In the genomic region with DNA sequence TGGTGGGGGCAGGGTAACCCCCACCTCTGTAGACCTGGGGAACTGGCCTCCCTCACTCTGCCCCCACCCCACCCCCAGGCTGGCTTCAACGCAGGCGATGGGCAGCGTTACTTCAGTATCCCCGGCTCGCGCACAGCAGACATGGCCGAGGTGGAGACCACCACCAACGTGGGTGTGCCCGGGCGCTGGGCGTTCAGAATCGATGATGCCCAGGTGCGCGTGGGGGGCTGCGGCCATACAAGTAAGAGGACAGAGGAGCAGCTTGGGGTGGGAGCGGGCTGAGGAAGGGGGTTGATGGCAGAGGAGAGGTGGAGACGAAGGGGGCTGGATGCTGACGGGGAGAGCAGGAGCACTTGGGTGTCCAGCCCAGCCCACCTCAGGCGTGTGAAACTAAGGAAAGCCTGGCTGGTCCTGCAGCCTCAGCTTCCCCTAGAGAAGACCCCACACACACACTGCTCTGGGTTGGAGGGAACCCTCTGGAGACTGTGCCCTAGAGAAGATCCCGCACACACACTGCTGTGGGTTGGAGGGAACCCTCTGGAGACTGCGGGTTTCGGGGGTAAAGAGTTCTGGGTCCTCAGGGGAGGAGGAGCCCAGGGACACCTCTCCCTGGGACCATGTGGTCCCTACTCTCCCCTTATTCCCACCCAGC, we compare ENCODE assay signal across 21 cellular contexts. TPM values are rescaled to one million over a fixed set of nuclear protein-coding genes. Genes with fewer than 3 reads are reported as not detected.
DNase-seq lines count a peak whose midpoint lies in the region; ATAC-seq and TF ChIP-seq lines count a peak whose summit lies in the region.
"Had no signal": no experiment of that assay in that cellular context is flagged by ENCODE, and none has a peak within 500 bp of the region (broad histone marks: within the 10 kb centered on the region; RNA-seq: fewer than 3 reads in every experiment).

No MANE protein-coding gene starts in this region.

- no peak overlapping the region for H3K4ac ChIP-seq in neuronal stem cell (ENCODE audit: low read length)

- H3K9ac ChIP-seq in neuronal stem cell (ENCODE audit: low read depth, low read length, poor library complexity), result no peak overlapping the region
- H3K9ac ChIP-seq: SK-N-SH had no signal

- H2BK15ac ChIP-seq in neuronal stem cell (ENCODE audit: low read length), result peak overlapping the region; percentile 85

- H2AK5ac ChIP-seq in neuronal stem cell (ENCODE audit: low read depth, low read length), result peak overlapping the region; percentile 75

- no peak overlapping the region for H2BK12ac ChIP-seq in neuronal stem cell (ENCODE audit: low read length)

- peak overlapping the region; percentile 61 for H3K27ac ChIP-seq in CD4-positive, CD25-positive, alpha-beta regulatory T cell (ENCODE audit: insufficient read depth, low read length, poor library complexity, severe bottlenecking)
- H3K27ac ChIP-seq in esophagus muscularis mucosa (replicated peaks in 1 of 4), result no peak overlapping the region
- no peak overlapping the region for H3K27ac ChIP-seq in neuronal stem cell (replicated peaks; ENCODE audit: low read length)
- H3K27ac ChIP-seq: hepatocyte, stomach had no signal

- no peak overlapping the region for H2AFZ ChIP-seq in neuronal stem cell (ENCODE audit: low read length)
- H2AFZ ChIP-seq: hepatocyte had no signal

- no peaks in the 10 kb centered on the region for H3K9me3 ChIP-seq in CD4-positive, CD25-positive, alpha-beta regulatory T cell (ENCODE audit: control insufficient read depth in 2 of 2, low read length in 2 of 2)
- H3K9me3 ChIP-seq in esophagus muscularis mucosa (no peaks in the 10 kb centered on the region), neuronal stem cell (replicated peaks in 1 of 2; ENCODE audit: control insufficient read depth in 2 of 2, insufficient read depth in 1 of 2, low read depth in 1 of 2, low read length in 2 of 2) (no peaks in the 10 kb centered on the region)
- H3K9me3 ChIP-seq: SK-N-SH, stomach had no signal

- H3K14ac ChIP-seq in neuronal stem cell (ENCODE audit: low read length), result no peak overlapping the region

- H2BK5ac ChIP-seq in neuronal stem cell (ENCODE audit: low read length), result no peak overlapping the region

- no peaks in the 10 kb centered on the region for H3K27me3 ChIP-seq in CD4-positive, CD25-positive, alpha-beta regulatory T cell (ENCODE audit: control insufficient read depth, insufficient read depth, low read length)
- H3K27me3 ChIP-seq in H7 (ENCODE audit: control insufficient read depth, insufficient read depth, low read length) (peaks cover 9% of the 10 kb centered on the region), esophagus muscularis mucosa (peaks cover 0 to 32% (median 5%) of the 10 kb centered on the region in 4 donors), neuronal stem cell (ENCODE audit: control insufficient read depth in 3 of 3, insufficient read depth in 3 of 3, low read depth in 1 of 3, low read length in 3 of 3) (peaks cover 0 to 67% (median 24%) of the 10 kb centered on the region in 3 experiments)

- peaks cover 5% of the 10 kb centered on the region for H3K36me3 ChIP-seq in CD4-positive, CD25-positive, alpha-beta regulatory T cell (ENCODE audit: control insufficient read depth, insufficient read depth, low read length)
- no peaks in the 10 kb centered on the region for H3K36me3 ChIP-seq in H7 (replicated peaks; ENCODE audit: control insufficient read depth, insufficient read depth, low read length)
- peaks cover 0 to 44% (median 24%) of the 10 kb centered on the region in 4 donors for H3K36me3 ChIP-seq in esophagus muscularis mucosa
- H3K36me3 ChIP-seq in neuronal stem cell (replicated peaks in 1 of 2; ENCODE audit: control insufficient read depth in 2 of 2, insufficient read depth in 2 of 2, low read length in 2 of 2), result no peaks in the 10 kb centered on the region

- intact Hi-C loops in esophagus muscularis mucosa (cut with DNase I), result no loop called here

- TF ChIP-seq EP300 in esophagus muscularis mucosa (IDR thresholded peaks at IDR 0.05), result no peak

- H3K4me1 Mint-ChIP-seq in CD4-positive, CD25-positive, alpha-beta regulatory T cell, result peaks cover 5 to 28% (median 10%) of the 10 kb centered on the region in 4 donors

- no peak overlapping the region for H4K91ac ChIP-seq in neuronal stem cell (ENCODE audit: low read depth, low read length, poor library complexity)

- no peak overlapping the region for H3K4me2 ChIP-seq in neuronal stem cell (ENCODE audit: insufficient read depth, low read length, poor library complexity, severe bottlenecking)
- H3K4me2 ChIP-seq: hepatocyte, SK-N-SH had no signal

- no peak for TF ChIP-seq CTCF in esophagus muscularis mucosa (IDR thresholded peaks at IDR 0.05)

- peak overlapping the region in 1 of 3 donors; percentile 59 for H3K27ac Mint-ChIP-seq in CD4-positive, CD25-positive, alpha-beta regulatory T cell
- H3K27ac Mint-ChIP-seq: natural killer cell treated with Interleukin-12 subunit alpha and Interleukin-12 subunit beta and Interleukin-15 and Interleukin-18, amount 100 ng/mL, for 72 hours had no signal

- 85% methylated on average over 20 of the region's 22 CpGs for WGBS in esophagus muscularis mucosa
- WGBS in neuronal stem cell (ENCODE audit: extremely low coverage in 2 of 2, insufficient read length in 2 of 2, insufficient replicate concordance in 1 of 2), 2 donors, result no CpG with 5 or more reads among the region's 22 CpGs

- H3K4me3 Mint-ChIP-seq in CD4-positive, CD25-positive, alpha-beta regulatory T cell, result peak overlapping the region; percentile 26 to 93 (median 69)
- H3K4me3 Mint-ChIP-seq: natural killer cell treated with Interleukin-12 subunit alpha and Interleukin-12 subunit beta and Interleukin-15 and Interleukin-18, amount 100 ng/mL, for 72 hours had no signal

- H3K23ac ChIP-seq in neuronal stem cell (ENCODE audit: low read depth, low read length, poor library complexity), result peak overlapping the region; percentile 65

- peak overlapping the region; percentile 17 for H4K8ac ChIP-seq in neuronal stem cell (ENCODE audit: low read depth, low read length)

- peaks cover 14% of the 10 kb centered on the region for H3K27me3 Mint-ChIP-seq in CD4-positive, CD25-positive, alpha-beta regulatory T cell

- no peaks in the 10 kb centered on the region for H3K79me1 ChIP-seq in neuronal stem cell (ENCODE audit: low read depth, low read length)

- no peak for TF ChIP-seq POLR2A in esophagus muscularis mucosa (IDR thresholded peaks at IDR 0.05; ENCODE audit: low read depth)

- no peaks in the 10 kb centered on the region for H3K36me3 Mint-ChIP-seq in CD4-positive, CD25-positive, alpha-beta regulatory T cell
- H3K36me3 Mint-ChIP-seq: natural killer cell treated with Interleukin-12 subunit alpha and Interleukin-12 subunit beta and Interleukin-15 and Interleukin-18, amount 100 ng/mL, for 72 hours had no signal

- peaks cover 0 to 7% (median 0%) of the 10 kb centered on the region in 7 donors for H3K9me3 Mint-ChIP-seq in CD4-positive, CD25-positive, alpha-beta regulatory T cell
- H3K9me3 Mint-ChIP-seq: natural killer cell treated with Interleukin-12 subunit alpha and Interleukin-12 subunit beta and Interleukin-15 and Interleukin-18, amount 100 ng/mL, for 72 hours had no signal

- ATAC-seq in CD4-positive, CD25-positive, alpha-beta regulatory T cell (ENCODE audit: low read depth in 2 of 2), result no peak
- no peak for ATAC-seq in GM21786 (IDR thresholded peaks at IDR 0.05; ENCODE audit: unreplicated experiment)
- ATAC-seq: natural killer cell treated with Interleukin-12 subunit alpha and Interleukin-12 subunit beta and Interleukin-15 and Interleukin-18, amount 100 ng/mL, for 72 hours had no signal

- no peak overlapping the region for H3K4me3 ChIP-seq in CD4-positive, CD25-positive, alpha-beta regulatory T cell (ENCODE audit: low read depth, low read length)
- H3K4me3 ChIP-seq in H7 (ENCODE audit: insufficient read depth, low read depth, low read length), result no peak overlapping the region
- H3K4me3 ChIP-seq in esophagus muscularis mucosa, result no peak overlapping the region
- H3K4me3 ChIP-seq in neuronal stem cell (ENCODE audit: low read length in 2 of 2), result no peak overlapping the region
- H3K4me3 ChIP-seq: hepatocyte, stomach had no signal

- H3K18ac ChIP-seq in neuronal stem cell (ENCODE audit: low read length), result peak overlapping the region; percentile 28

- peak overlapping the region; percentile 61 for H2BK120ac ChIP-seq in neuronal stem cell (ENCODE audit: low read depth, low read length)

- no peak for DNase-seq in CD4-positive, CD25-positive, alpha-beta regulatory T cell
- DNase-seq in H7, result peak; percentile 50
- DNase-seq in esophagus muscularis mucosa (ENCODE audit: extremely low spot score), result peak; percentile 84
- DNase-seq in neuronal stem cell (ENCODE audit: low spot score), result no peak
- no peak for DNase-seq in CD1c-positive myeloid dendritic cell (ENCODE audit: extremely low spot score)
- no peak for DNase-seq in DMS53 treated with DMSO at 0.1 percent for 48 hours (lab: John Stamatoyannopoulos, UW; ENCODE audit: unreplicated experiment)
- no peak for DNase-seq in NCI-H1694 treated with DMSO at 0.1 percent for 48 hours (lab: John Stamatoyannopoulos, UW)
- DNase-seq: activated CD4-positive, CD25-positive, alpha-beta regulatory T cell treated with anti-CD3 and anti-CD28 coated beads, Interleukin-2, amount 50 U/mL, for 72 hours; activated CD8-positive, alpha-beta memory T cell treated with anti-CD3 and anti-CD28 coated beads, Interleukin-2, amount 50 U/mL, for 48 hours; activated gamma-delta T cell; amygdala; NCI-H1092 treated with DMSO at 0.1 percent for 48 hours; NCI-H510A; NK-92 treated with Interleukin-12 subunit alpha and Interleukin-12 subunit beta, amount 100 ng/mL, for 24 hours; SK-N-SH; stimulated activated CD4-positive, alpha-beta T cell treated with anti-CD3 and anti-CD28 coated beads, Interleukin-2, amount 100 ng/mL, for 48 hours; stomach; trophoblast cell had no signal

- H3K4me1 ChIP-seq in CD4-positive, CD25-positive, alpha-beta regulatory T cell (ENCODE audit: control insufficient read depth, insufficient read depth, low read length, poor library complexity, severe bottlenecking), result peaks cover 31% of the 10 kb centered on the region
- H3K4me1 ChIP-seq in esophagus muscularis mucosa (peaks cover 9 to 23% (median 19%) of the 10 kb centered on the region in 4 donors), neuronal stem cell (ENCODE audit: control insufficient read depth in 2 of 2, insufficient read depth in 1 of 2, low read depth in 1 of 2, low read length in 2 of 2) (peaks cover 5 to 14% of the 10 kb centered on the region in 2 donors)

RNA-seq across cellular contexts. Expression of gene SNED1, which starts 36.2 kb away (rescaled TPM):
- 170 TPM for total RNA-seq in CD4-positive, CD25-positive, alpha-beta regulatory T cell
- 1 to 10 TPM; 1.7 to 5.6 (median 2.2) TPM for polyA plus RNA-seq in CD4-positive, CD25-positive, alpha-beta regulatory T cell
- total RNA-seq in H7 (2014; rRNA removed; shearing (Covaris generic)), result 0.52 and 1.1 TPM in 2 replicates
- 10 to 100 TPM in 2 of 4 donors, 1 to 10 TPM in 2; 7.3 to 14.1 (median 11.6) TPM for total RNA-seq in esophagus muscularis mucosa
- 0.14 TPM for polyA plus RNA-seq in neuronal stem cell (2013, experiment 1 of 2)
- polyA plus RNA-seq in neuronal stem cell (2013, experiment 2 of 2), result 0.04 TPM

Comparison
In these comparisons a context has a peak if more than half of its experiments do, and no peak if none do; other contexts are left out.
1. DNase-seq: peak in H7 (single experiment) and esophagus muscularis mucosa (single experiment); none in CD4-positive, CD25-positive, alpha-beta regulatory T cell (0 of 3), neuronal stem cell (single experiment), CD1c-positive myeloid dendritic cell (single experiment), DMS53 treated with DMSO at 0.1 percent for 48 hours (single experiment) and NCI-H1694 treated with DMSO at 0.1 percent for 48 hours (single experiment).
2. RNA of gene SNED1, which starts 36.2 kb away (total RNA-seq): 170 TPM in CD4-positive, CD25-positive, alpha-beta regulatory T cell (single experiment); 7.3 to 14.1 TPM in esophagus muscularis mucosa and 0.52 to 1.1 TPM in H7; every median in the first group is over 10 times any median in the second.